Comparison of ENCODE assay signal across 23 cellular contexts in the genomic region with DNA sequence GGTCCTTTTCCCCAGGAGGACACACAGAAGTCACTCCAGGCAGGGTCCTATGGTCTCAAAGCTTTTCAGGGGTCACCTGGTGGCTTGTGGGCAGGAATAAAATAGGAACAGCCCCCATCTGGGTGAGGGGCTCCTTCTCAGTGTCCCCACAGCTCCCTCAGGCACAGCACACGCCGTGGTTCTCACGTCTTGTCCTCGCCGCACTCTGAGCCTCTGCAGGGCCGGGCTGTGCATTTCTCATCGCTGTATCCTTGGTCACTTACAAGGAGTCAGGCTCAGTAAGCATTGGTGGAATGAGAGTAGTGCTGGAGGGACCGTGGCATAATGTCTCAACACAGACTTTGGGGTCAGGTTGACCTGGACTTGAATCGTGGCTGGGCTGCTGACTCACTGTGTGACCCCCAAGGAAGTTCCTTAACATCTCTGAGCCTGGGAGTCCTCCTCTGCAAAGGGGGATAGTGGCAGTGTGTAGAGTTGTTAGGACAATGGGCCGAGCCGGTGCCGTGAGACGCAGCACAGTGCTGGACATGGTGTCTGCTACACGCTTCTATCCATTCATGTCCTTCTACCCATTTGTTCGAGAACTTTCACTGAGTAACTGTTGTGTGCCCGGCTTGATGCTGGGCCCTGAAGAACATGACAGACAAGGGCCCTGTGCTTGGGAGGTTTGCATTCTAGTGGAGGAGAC. TPM values are rescaled to one million over a fixed set of nuclear protein-coding genes. Genes with fewer than 3 reads are reported as not detected.
DNase-seq lines count a peak whose midpoint lies in the region; ATAC-seq, FAIRE-seq and TF ChIP-seq lines count a peak whose summit lies in the region.
"Had no signal": no experiment of that assay in that cellular context is flagged by ENCODE, and none has a peak within 500 bp of the region (broad histone marks: within the 10 kb centered on the region; RNA-seq: fewer than 3 reads in every experiment).

No MANE protein-coding gene starts in this region.

- no peak for TF ChIP-seq RAD21 in HepG2 (CRISPR knock-in tag; IDR thresholded peaks at IDR 0.05)
- TF ChIP-seq RAD21 in H1 (IDR thresholded peaks at IDR 0.05 in 1 of 2, conservative IDR thresholded peaks at IDR 0.05 in 1 of 2; ENCODE audit: low read depth in 2 of 2, low read length in 2 of 2) = no peak

- H3K56ac ChIP-seq in H1 (replicated peaks; ENCODE audit: insufficient read length, low read depth, low read length) = no peak overlapping the region

- no peak overlapping the region for H3K23ac ChIP-seq in H1 (ENCODE audit: insufficient read length)

- no peak for FAIRE-seq in HepG2 (lab: Jason Lieb, UNC)
- FAIRE-seq in H1 (lab: Jason Lieb, UNC) = no peak

- H2AK5ac ChIP-seq in H1 (ENCODE audit: low read depth, low read length) = no peak overlapping the region

- intact Hi-C loops in HepG2 (cut with micrococcal nuclease; ENCODE audit: unreplicated experiment) = no loop called here
- intact Hi-C loops in right lobe of liver (cut with DNase I) = no loop called here
- intact Hi-C loops in CD8-positive, alpha-beta T cell (cut with DNase I, micrococcal nuclease) = no loop called here

- H3K27ac ChIP-seq in HepG2 (ENCODE audit: extremely low read length, insufficient read depth, low read length) (no peak overlapping the region), right lobe of liver (no peak overlapping the region), H1 (ENCODE audit: low read depth, low read length) (no peak overlapping the region), neural progenitor cell (no peak overlapping the region)
- H3K27ac ChIP-seq in CD8-positive, alpha-beta T cell (ENCODE audit: low read depth, low read length) = no peak overlapping the region
- H3K27ac ChIP-seq: foreskin keratinocyte, WERI-Rb-1 had no signal

- H3K27me3 ChIP-seq in HepG2 (ENCODE audit: control insufficient read depth in 1 of 2, insufficient read depth in 2 of 2, low read length in 2 of 2) (peaks cover 0 to 8% of the 10 kb centered on the region in 2 experiments; a peak in 1 of 5 replicates), right lobe of liver (no peaks in the 10 kb centered on the region), H1 (replicated peaks in 1 of 4; ENCODE audit: control insufficient read depth in 3 of 4, extremely low read depth in 1 of 4, insufficient read depth in 3 of 4, low read length in 3 of 4) (peaks cover 0 to 2% (median 0%) of the 10 kb centered on the region in 4 experiments; a peak in 2 of 7 replicates), neural progenitor cell (no peaks in the 10 kb centered on the region)
- H3K27me3 ChIP-seq in CD8-positive, alpha-beta T cell (ENCODE audit: insufficient read depth, low read length) = no peaks in the 10 kb centered on the region
- H3K27me3 ChIP-seq: adrenal gland, MG63 had no signal

- no peaks in the 10 kb centered on the region for H3K23me2 ChIP-seq in H1 (ENCODE audit: low read depth, low read length)

- CTCF ChIA-PET in HepG2 (lab: Yijun Ruan, JAX; ENCODE audit: low intra/inter-chr PET ratio, low total read pairs) = no interaction called here
- CTCF ChIA-PET in H1 (lab: Charles Lee; ENCODE audit: partially characterized antibody) = interaction anchor here (1.0 to 3.2 kb wide), 5 partner anchors 8 to 65 kb away, joined by 3 to 23 read pairs (median 15); no protein-coding TSS in a partner anchor
- CTCF ChIA-PET in CD8-positive, alpha-beta T cell (lab: Charles Lee) = no interaction called here

- H3K36me3 ChIP-seq in HepG2 (replicated peaks in 1 of 2; ENCODE audit: control insufficient read depth in 1 of 2, insufficient read depth in 2 of 2, low read length in 2 of 2) (no peaks in the 10 kb centered on the region), right lobe of liver (no peaks in the 10 kb centered on the region), H1 (ENCODE audit: control insufficient read depth in 2 of 4, insufficient read depth in 4 of 4, low read length in 3 of 4) (no peaks in the 10 kb centered on the region), neural progenitor cell (no peaks in the 10 kb centered on the region)
- H3K36me3 ChIP-seq in CD8-positive, alpha-beta T cell (ENCODE audit: insufficient read depth, low read length) = no peaks in the 10 kb centered on the region
- H3K36me3 ChIP-seq: MG63, WERI-Rb-1 had no signal

- H2BK20ac ChIP-seq in H1 (ENCODE audit: low read length) = no peak overlapping the region; the same call in 1 of the 2 replicates

- H3K36me3 Mint-ChIP-seq in neural progenitor cell = peaks cover 11% of the 10 kb centered on the region
- no peaks in the 10 kb centered on the region for H3K36me3 Mint-ChIP-seq in CD8-positive, alpha-beta T cell
- H3K36me3 Mint-ChIP-seq: naive thymus-derived CD8-positive, alpha-beta T cell had no signal

- no peak for DNase-seq in HepG2 (ENCODE audit: low spot score)
- DNase-seq in right lobe of liver = no peak
- DNase-seq in H1 (ENCODE audit: low read depth in 1 of 2, low spot score in 2 of 2) = no peak
- DNase-seq in neural progenitor cell (ENCODE audit: low spot score) = no peak
- DNase-seq in CD8-positive, alpha-beta T cell = no peak
- DNase-seq in hippocampal formation (lab: John Stamatoyannopoulos, UW) = no peak
- DNase-seq: cerebellar nuclear complex; foreskin keratinocyte; MG63; naive thymus-derived CD8-positive, alpha-beta T cell; NCI-H1694 treated with DMSO at 0.1 percent for 48 hours; NCI-H446; psoas muscle; SHP77; WERI-Rb-1 had no signal

- H3K9ac ChIP-seq in HepG2 (ENCODE audit: insufficient read depth, low read depth, low read length) (no peak overlapping the region), H1 (replicated peaks in 1 of 4; ENCODE audit: extremely low read depth in 1 of 4, low read depth in 3 of 4, low read length in 3 of 4) (no peak overlapping the region), neural progenitor cell (no peak overlapping the region)

- TF ChIP-seq EP300 in HepG2 (IDR thresholded peaks at IDR 0.05; ENCODE audit: low read depth in 2 of 2, low read length in 2 of 2) (no peak), HepG2 (CRISPR knock-in tag; IDR thresholded peaks at IDR 0.05; ENCODE audit: borderline replicate concordance) (no peak), H1 (IDR thresholded peaks at IDR 0.05; ENCODE audit: borderline replicate concordance in 1 of 2, low read depth in 2 of 2, low read length in 2 of 2) (no peak)

- H4K91ac ChIP-seq in H1 (replicated peaks; ENCODE audit: insufficient read length, low read length) = no peak overlapping the region

- no peaks in the 10 kb centered on the region for H3K9me3 Mint-ChIP-seq in neural progenitor cell
- no peaks in the 10 kb centered on the region for H3K9me3 Mint-ChIP-seq in CD8-positive, alpha-beta T cell
- H3K9me3 Mint-ChIP-seq: naive thymus-derived CD8-positive, alpha-beta T cell; stimulated activated naive CD8-positive, alpha-beta T cell treated with anti-CD3 and anti-CD28 coated beads, Interleukin-15, Interleukin-2, amounts not matched to agents 100 ng/mL and 50 ng/mL, for 24 hours had no signal

- H3K4me3 ChIP-seq in HepG2 (replicated peaks in 1 of 3; ENCODE audit: insufficient read depth in 1 of 3, low read depth in 2 of 3, low read length in 3 of 3) = no peak overlapping the region
- H3K4me3 ChIP-seq in right lobe of liver = no peak overlapping the region
- no peak overlapping the region for H3K4me3 ChIP-seq in H1 (ENCODE audit: extremely low read depth in 1 of 4, insufficient read depth in 2 of 4, low read depth in 3 of 4, low read length in 4 of 4)
- no peak overlapping the region for H3K4me3 ChIP-seq in neural progenitor cell
- no peak overlapping the region for H3K4me3 ChIP-seq in CD8-positive, alpha-beta T cell (ENCODE audit: low read depth, low read length)
- H3K4me3 ChIP-seq: adrenal gland, MG63, psoas muscle had no signal

- POLR2A ChIA-PET in HepG2 (lab: Yijun Ruan, JAX) (no interaction called here), H1 (lab: Charles Lee; ENCODE audit: partially characterized antibody) (interaction anchor here (1.3 kb wide), 1 partner anchor 8 kb away, joined by 3 read pairs; no protein-coding TSS in a partner anchor)
- POLR2A ChIA-PET in CD8-positive, alpha-beta T cell (lab: Charles Lee) = no interaction called here

- TF ChIP-seq POLR2A in HepG2 (IDR thresholded peaks at IDR 0.05; ENCODE audit: insufficient read depth in 1 of 2, low read depth in 2 of 2, low read length in 2 of 2) = no peak
- TF ChIP-seq POLR2A in right lobe of liver (IDR thresholded peaks at IDR 0.05) = no peak
- no peak for TF ChIP-seq POLR2A in H1 (IDR thresholded peaks at IDR 0.05; ENCODE audit: control extremely low read depth in 1 of 2, low read depth in 2 of 2, low read length in 2 of 2)

- WGBS in HepG2 (ENCODE audit: low lambda C conversion rate) = 52% methylated on average over 11 of the region's 16 CpGs
- 82% methylated on average over 9 of the region's 16 CpGs for WGBS in right lobe of liver (ENCODE audit: insufficient coverage, low coverage, low lambda C conversion rate, missing lambda C conversion rate)
- WGBS in H1 (ENCODE audit: extremely low coverage in 1 of 2, insufficient coverage in 1 of 2, insufficient read length in 1 of 2, insufficient replicate concordance in 2 of 2, low coverage in 1 of 2, low lambda C conversion rate in 2 of 2, missing lambda C conversion rate in 1 of 2), 2 experiments = 84% methylated on average over 16 of the region's 16 CpGs; no CpG with 5 or more reads in 1 of the 2 experiments

- H3K4ac ChIP-seq in H1 (replicated peaks; ENCODE audit: insufficient read length, low read depth, low read length) = no peak overlapping the region

- peaks cover 4% of the 10 kb centered on the region for H3K27me3 Mint-ChIP-seq in neural progenitor cell (ENCODE audit: insufficient read depth, low read depth)
- H3K27me3 Mint-ChIP-seq in CD8-positive, alpha-beta T cell (ENCODE audit: low read depth) = no peaks in the 10 kb centered on the region
- H3K27me3 Mint-ChIP-seq: stimulated activated naive CD8-positive, alpha-beta T cell treated with anti-CD3 and anti-CD28 coated beads, Interleukin-15, Interleukin-2, amounts not matched to agents 100 ng/mL and 50 ng/mL, for 24 hours had no signal

- ATAC-seq in HepG2 = no peak
- ATAC-seq in right lobe of liver = no peak
- ATAC-seq in CD8-positive, alpha-beta T cell = no peak
- ATAC-seq in HG02973 (IDR thresholded peaks at IDR 0.05; ENCODE audit: unreplicated experiment) = no peak
- no peak for ATAC-seq in GM18517 (IDR thresholded peaks at IDR 0.05; ENCODE audit: unreplicated experiment)
- ATAC-seq: foreskin keratinocyte; HCT116; naive thymus-derived CD8-positive, alpha-beta T cell; psoas muscle had no signal

- peaks cover 24% of the 10 kb centered on the region for H3K4me1 Mint-ChIP-seq in neural progenitor cell
- no peaks in the 10 kb centered on the region for H3K4me1 Mint-ChIP-seq in CD8-positive, alpha-beta T cell (ENCODE audit: low read depth)

- in situ Hi-C loops in HepG2 (cut with HindIII; ENCODE audit: extremely low pct_ligation_motif_present, low pct_unique_long_range_greater_than_20kb) = no loop called here

- H3K4me3 Mint-ChIP-seq in neural progenitor cell = peak overlapping the region; percentile 1
- H3K4me3 Mint-ChIP-seq in CD8-positive, alpha-beta T cell = no peak overlapping the region
- H3K4me3 Mint-ChIP-seq: naive thymus-derived CD8-positive, alpha-beta T cell; stimulated activated naive CD8-positive, alpha-beta T cell treated with anti-CD3 and anti-CD28 coated beads, Interleukin-15, Interleukin-2, amounts not matched to agents 100 ng/mL and 50 ng/mL, for 24 hours had no signal

- no peaks in the 10 kb centered on the region for H3F3A ChIP-seq in neural progenitor cell (ENCODE audit: low read depth)

- H3K4me1 ChIP-seq in HepG2 (ENCODE audit: insufficient read depth, low read length) = peaks cover 29% of the 10 kb centered on the region
- peaks cover 0 to 5% (median 0%) of the 10 kb centered on the region in 4 donors for H3K4me1 ChIP-seq in right lobe of liver
- peaks cover 0 to 18% (median 9%) of the 10 kb centered on the region in 4 experiments; a peak in 5 of 7 replicates for H3K4me1 ChIP-seq in H1 (replicated peaks in 1 of 4; ENCODE audit: control insufficient read depth in 3 of 4, insufficient read depth in 4 of 4, low read length in 3 of 4)
- H3K4me1 ChIP-seq in neural progenitor cell = peaks cover 10% of the 10 kb centered on the region
- no peaks in the 10 kb centered on the region for H3K4me1 ChIP-seq in CD8-positive, alpha-beta T cell (ENCODE audit: insufficient read depth, low read length)
- H3K4me1 ChIP-seq: foreskin keratinocyte, psoas muscle had no signal

- no peak overlapping the region for H2BK12ac ChIP-seq in H1 (ENCODE audit: low read depth, low read length)

- H3K27ac Mint-ChIP-seq in neural progenitor cell = peak overlapping the region; percentile 44
- H3K27ac Mint-ChIP-seq in CD8-positive, alpha-beta T cell = no peak overlapping the region
- H3K27ac Mint-ChIP-seq: stimulated activated naive CD8-positive, alpha-beta T cell treated with anti-CD3 and anti-CD28 coated beads, Interleukin-15, Interleukin-2, amounts not matched to agents 100 ng/mL and 50 ng/mL, for 24 hours had no signal

- H3K79me2 ChIP-seq in HepG2 (ENCODE audit: insufficient read depth, low read length) = no peaks in the 10 kb centered on the region
- H3K79me2 ChIP-seq in H1 (ENCODE audit: control insufficient read depth in 1 of 2, insufficient read depth in 2 of 2, low read length in 2 of 2) = no peaks in the 10 kb centered on the region
- no peaks in the 10 kb centered on the region for H3K79me2 ChIP-seq in neural progenitor cell (ENCODE audit: low read depth)

- H2BK120ac ChIP-seq in H1 (replicated peaks; ENCODE audit: low read depth, low read length) = no peak overlapping the region

- H3K4me2 ChIP-seq in HepG2 (ENCODE audit: low read depth, low read length) (no peak overlapping the region), H1 (ENCODE audit: insufficient read depth in 1 of 2, low read depth in 2 of 2, low read length in 2 of 2) (no peak overlapping the region), neural progenitor cell (no peak overlapping the region)

- H2BK5ac ChIP-seq in H1 (ENCODE audit: low read depth, low read length) = no peak overlapping the region

- no peaks in the 10 kb centered on the region for H3K79me1 ChIP-seq in H1 (ENCODE audit: low read depth, low read length)

- no peak overlapping the region for H2AFZ ChIP-seq in HepG2 (ENCODE audit: low read length)
- H2AFZ ChIP-seq in H1 (ENCODE audit: low read length) = no peak overlapping the region
- no peak overlapping the region for H2AFZ ChIP-seq in neural progenitor cell (replicated peaks)

- BruUV-seq in HepG2 (replicated peaks; lab: Mats Ljungman, UMichigan) = no TSS peak

- peak overlapping the region; percentile 16; the same call in 1 of the 2 replicates for H4K8ac ChIP-seq in H1 (ENCODE audit: extremely low read depth, insufficient read depth, low read length)

- TF ChIP-seq CTCF in HepG2 (CRISPR knock-in tag; IDR thresholded peaks at IDR 0.05) (no peak), right lobe of liver (IDR thresholded peaks at IDR 0.05) (no peak), H1 (IDR thresholded peaks at IDR 0.05; ENCODE audit: control extremely low read depth in 1 of 3, insufficient read depth in 1 of 3, low read depth in 1 of 3, low read length in 3 of 3) (no peak), neural progenitor cell (IDR thresholded peaks at IDR 0.05) (no peak)
- no peak for TF ChIP-seq CTCF in CD8-positive, alpha-beta T cell (IDR thresholded peaks at IDR 0.05)

- no peak overlapping the region for H4K5ac ChIP-seq in H1 (ENCODE audit: insufficient read length, low read depth, low read length)

- no peak overlapping the region for H3K14ac ChIP-seq in H1 (ENCODE audit: insufficient read length)

- H4K20me1 ChIP-seq in HepG2 (ENCODE audit: insufficient read depth, low read length) = no peaks in the 10 kb centered on the region
- no peaks in the 10 kb centered on the region for H4K20me1 ChIP-seq in H1 (replicated peaks in 1 of 2; ENCODE audit: control insufficient read depth in 1 of 2, insufficient read depth in 2 of 2, low read length in 2 of 2)
- H4K20me1 ChIP-seq in neural progenitor cell (ENCODE audit: low read depth) = peaks cover 6% of the 10 kb centered on the region

- no peak overlapping the region for H2BK15ac ChIP-seq in H1 (ENCODE audit: low read length)

- no peak overlapping the region for H3K18ac ChIP-seq in H1 (ENCODE audit: extremely low read depth, low read length)

- no peaks in the 10 kb centered on the region for H3K9me3 ChIP-seq in HepG2 (ENCODE audit: low read length)
- H3K9me3 ChIP-seq in right lobe of liver = no peaks in the 10 kb centered on the region
- no peaks in the 10 kb centered on the region; a peak in 1 of 4 replicates for H3K9me3 ChIP-seq in H1 (ENCODE audit: insufficient read depth in 2 of 2, low read depth in 1 of 2, low read length in 1 of 2)
- H3K9me3 ChIP-seq in neural progenitor cell (ENCODE audit: low read depth) = no peaks in the 10 kb centered on the region
- no peaks in the 10 kb centered on the region for H3K9me3 ChIP-seq in CD8-positive, alpha-beta T cell (ENCODE audit: low read length)
- H3K9me3 ChIP-seq: adrenal gland, MG63, psoas muscle had no signal

RNA-seq across cellular contexts. Expression of a gene that starts 13.3 kb away (rescaled TPM):
- total RNA-seq in HepG2 (2016; rRNA removed; fragmentation: Illumina TruSeq; extraction: Trizol) = 0.18 and 0.24 TPM in 2 replicates
- not detected in 2 replicates for total RNA-seq in HepG2 (2016; cell fraction: cytosol; rRNA removed; fragmentation: Illumina TruSeq; extraction: Trizol; ENCODE audit: low read depth)
- total RNA-seq in HepG2 (2016; cell fraction: insoluble cytoplasmic fraction; rRNA removed; fragmentation: Illumina TruSeq; extraction: Trizol) = 0.12 and 0.17 TPM in 2 replicates
- total RNA-seq in HepG2 (2016; cell fraction: membrane; rRNA removed; fragmentation: Illumina TruSeq; extraction: Trizol) = 0.10 and 0.15 TPM in 2 replicates
- 0.34 and 0.43 TPM in 2 replicates for total RNA-seq in HepG2 (2016; cell fraction: nucleus; rRNA removed; fragmentation: Illumina TruSeq; extraction: Trizol)
- 0.11 and 0.42 TPM in 2 replicates for polyA plus RNA-seq in HepG2 (2011; rRNA removed)
- polyA plus RNA-seq in HepG2 (2011; cell fraction: cytosol; rRNA removed) = 0.15 and 0.32 TPM in 2 replicates
- 0.71 and 0.77 TPM in 2 replicates for polyA plus RNA-seq in HepG2 (2011; cell fraction: nucleus; rRNA removed)
- 0.28 and 0.65 TPM in 2 replicates for polyA plus RNA-seq in HepG2 (2012)
- polyA plus RNA-seq in HepG2 (2016; cell fraction: cytosol; fragmentation: Illumina TruSeq; extraction: Trizol; ENCODE audit: low read depth) = 0.10 TPM in 1 of 2 replicates, not detected in the other
- polyA plus RNA-seq in HepG2 (2016; cell fraction: insoluble cytoplasmic fraction; fragmentation: Illumina TruSeq; extraction: Trizol; ENCODE audit: low read depth) = 0.24 and 0.26 TPM in 2 replicates
- polyA plus RNA-seq in HepG2 (2016; cell fraction: membrane; fragmentation: Illumina TruSeq; extraction: Trizol; ENCODE audit: low read depth) = 0.21 TPM in 1 of 2 replicates, not detected in the other
- polyA plus RNA-seq in HepG2 (2016; cell fraction: nucleus; fragmentation: Illumina TruSeq; extraction: Trizol; ENCODE audit: insufficient read depth, low read depth) = 0.43 and 0.83 TPM in 2 replicates
- polyA minus RNA-seq in HepG2 (2011; rRNA and poly(A)+ RNA removed; ENCODE audit: low replicate concordance) = 0.28 TPM in 1 of 2 replicates, not detected in the other
- 0.18 and 0.69 TPM in 2 replicates for polyA minus RNA-seq in HepG2 (2011; cell fraction: cytosol; rRNA and poly(A)+ RNA removed)
- polyA minus RNA-seq in HepG2 (2011; cell fraction: nucleus; rRNA and poly(A)+ RNA removed) = 0.50 and 0.64 TPM in 2 replicates
- 10 to 100 TPM in 1 of 6 experiments, 1 to 10 TPM in 5; 2.0 to 12.3 (median 4.6) TPM for total RNA-seq in right lobe of liver
- total RNA-seq in H1 (2021; fragmentation: NEBNext Ultra II Directional; extraction: Animal tissue kit (Norgen Biotek cat#: 25700)) = 6.4 and 7.7 TPM in 2 replicates
- 3.1 and 4.9 TPM in 2 replicates for polyA plus RNA-seq in H1 (2011; rRNA removed)
- 5.1 TPM for polyA plus RNA-seq in H1 (2011; cell fraction: cytosol; rRNA removed)
- polyA plus RNA-seq in H1 (2011; cell fraction: nucleus; rRNA removed) = 17.4 TPM
- polyA plus RNA-seq in H1 (2012, experiment 1 of 2) = 5.7 to 7.5 TPM (median 6.7 TPM) in 4 replicates
- polyA plus RNA-seq in H1 (2012, experiment 2 of 2) = 4.3 TPM
- polyA plus RNA-seq in H1 (2013, experiment 1 of 2) = 3.2 TPM
- 3.5 TPM for polyA plus RNA-seq in H1 (2013, experiment 2 of 2)
- 4.3 and 4.5 TPM in 2 replicates for polyA minus RNA-seq in H1 (2011; rRNA and poly(A)+ RNA removed)
- polyA minus RNA-seq in H1 (2011; cell fraction: cytosol; rRNA and poly(A)+ RNA removed) = 2.3 TPM
- 5.6 TPM for polyA minus RNA-seq in H1 (2011; cell fraction: nucleus; rRNA and poly(A)+ RNA removed)
- total RNA-seq in neural progenitor cell (ENCODE audit: low replicate concordance) = 10.3 and 20.1 TPM in 2 replicates
- total RNA-seq in CD8-positive, alpha-beta T cell = 1 to 10 TPM; 3.0 to 4.0 TPM

RNA-seq across cellular contexts. Expression of a gene that starts 38.1 kb away (rescaled TPM):
- 9.0 and 14.3 TPM in 2 replicates for total RNA-seq in HepG2 (2016; rRNA removed; fragmentation: Illumina TruSeq; extraction: Trizol)
- 2.0 and 2.3 TPM in 2 replicates for total RNA-seq in HepG2 (2016; cell fraction: cytosol; rRNA removed; fragmentation: Illumina TruSeq; extraction: Trizol; ENCODE audit: low read depth)
- 7.0 and 14.3 TPM in 2 replicates for total RNA-seq in HepG2 (2016; cell fraction: insoluble cytoplasmic fraction; rRNA removed; fragmentation: Illumina TruSeq; extraction: Trizol)
- 4.2 and 4.3 TPM in 2 replicates for total RNA-seq in HepG2 (2016; cell fraction: membrane; rRNA removed; fragmentation: Illumina TruSeq; extraction: Trizol)
- 17.7 and 19.8 TPM in 2 replicates for total RNA-seq in HepG2 (2016; cell fraction: nucleus; rRNA removed; fragmentation: Illumina TruSeq; extraction: Trizol)
- 20.1 and 22.0 TPM in 2 replicates for polyA plus RNA-seq in HepG2 (2011; rRNA removed)
- polyA plus RNA-seq in HepG2 (2011; cell fraction: cytosol; rRNA removed) = 14.1 and 15.1 TPM in 2 replicates
- 24.3 and 28.3 TPM in 2 replicates for polyA plus RNA-seq in HepG2 (2011; cell fraction: nucleus; rRNA removed)
- 9.5 and 10.1 TPM in 2 replicates for polyA plus RNA-seq in HepG2 (2012)
- 1.2 and 1.4 TPM in 2 replicates for polyA plus RNA-seq in HepG2 (2016; cell fraction: cytosol; fragmentation: Illumina TruSeq; extraction: Trizol; ENCODE audit: low read depth)
- 5.4 and 6.6 TPM in 2 replicates for polyA plus RNA-seq in HepG2 (2016; cell fraction: insoluble cytoplasmic fraction; fragmentation: Illumina TruSeq; extraction: Trizol; ENCODE audit: low read depth)
- 1.6 and 1.7 TPM in 2 replicates for polyA plus RNA-seq in HepG2 (2016; cell fraction: membrane; fragmentation: Illumina TruSeq; extraction: Trizol; ENCODE audit: low read depth)
- polyA plus RNA-seq in HepG2 (2016; cell fraction: nucleus; fragmentation: Illumina TruSeq; extraction: Trizol; ENCODE audit: insufficient read depth, low read depth) = 20.3 and 21.5 TPM in 2 replicates
- polyA minus RNA-seq in HepG2 (2011; rRNA and poly(A)+ RNA removed; ENCODE audit: low replicate concordance) = 49.6 and 66.8 TPM in 2 replicates
- polyA minus RNA-seq in HepG2 (2011; cell fraction: cytosol; rRNA and poly(A)+ RNA removed) = 12.2 and 12.8 TPM in 2 replicates
- polyA minus RNA-seq in HepG2 (2011; cell fraction: nucleus; rRNA and poly(A)+ RNA removed) = 26.4 and 31.6 TPM in 2 replicates
- total RNA-seq in right lobe of liver = 10 to 100 TPM in 5 of 6 experiments, 1 to 10 TPM in 1; 9.3 to 17.8 (median 14.4) TPM
- 23.1 and 26.8 TPM in 2 replicates for total RNA-seq in H1 (2021; fragmentation: NEBNext Ultra II Directional; extraction: Animal tissue kit (Norgen Biotek cat#: 25700))
- polyA plus RNA-seq in H1 (2011; rRNA removed) = 27.2 and 31.6 TPM in 2 replicates
- 28.5 TPM for polyA plus RNA-seq in H1 (2011; cell fraction: cytosol; rRNA removed)
- 72.3 TPM for polyA plus RNA-seq in H1 (2011; cell fraction: nucleus; rRNA removed)
- 16.0 to 20.4 TPM (median 18.1 TPM) in 4 replicates for polyA plus RNA-seq in H1 (2012, experiment 1 of 2)
- polyA plus RNA-seq in H1 (2012, experiment 2 of 2) = 17.7 TPM
- polyA plus RNA-seq in H1 (2013, experiment 1 of 2) = 21.7 TPM
- 22.3 TPM for polyA plus RNA-seq in H1 (2013, experiment 2 of 2)
- 66.0 and 90.8 TPM in 2 replicates for polyA minus RNA-seq in H1 (2011; rRNA and poly(A)+ RNA removed)
- 18.6 TPM for polyA minus RNA-seq in H1 (2011; cell fraction: cytosol; rRNA and poly(A)+ RNA removed)
- 44.9 TPM for polyA minus RNA-seq in H1 (2011; cell fraction: nucleus; rRNA and poly(A)+ RNA removed)
- 23.2 and 28.7 TPM in 2 replicates for total RNA-seq in neural progenitor cell (ENCODE audit: low replicate concordance)
- total RNA-seq in CD8-positive, alpha-beta T cell = 1 to 10 TPM; 6.4 to 6.6 TPM

RNA-seq across cellular contexts. Expression of a gene that starts 51.6 kb away (rescaled TPM):
- total RNA-seq in HepG2 (2016; rRNA removed; fragmentation: Illumina TruSeq; extraction: Trizol) (not detected in 2 replicates), right lobe of liver (not detected), neural progenitor cell (ENCODE audit: low replicate concordance) (not detected in 2 replicates)
- not detected in 2 replicates for total RNA-seq in HepG2 (2016; cell fraction: cytosol; rRNA removed; fragmentation: Illumina TruSeq; extraction: Trizol; ENCODE audit: low read depth)
- not detected in 2 replicates for total RNA-seq in HepG2 (2016; cell fraction: insoluble cytoplasmic fraction; rRNA removed; fragmentation: Illumina TruSeq; extraction: Trizol)
- not detected in 2 replicates for total RNA-seq in HepG2 (2016; cell fraction: membrane; rRNA removed; fragmentation: Illumina TruSeq; extraction: Trizol)
- total RNA-seq in HepG2 (2016; cell fraction: nucleus; rRNA removed; fragmentation: Illumina TruSeq; extraction: Trizol) = not detected in 2 replicates
- polyA plus RNA-seq in HepG2 (2011; rRNA removed) (not detected in 2 replicates), H1 (2011; rRNA removed) (not detected in 2 replicates)
- not detected in 2 replicates for polyA plus RNA-seq in HepG2 (2011; cell fraction: cytosol; rRNA removed)
- not detected in 2 replicates for polyA plus RNA-seq in HepG2 (2011; cell fraction: nucleus; rRNA removed)
- not detected in 2 replicates for polyA plus RNA-seq in HepG2 (2012)
- not detected in 2 replicates for polyA plus RNA-seq in HepG2 (2016; cell fraction: cytosol; fragmentation: Illumina TruSeq; extraction: Trizol; ENCODE audit: low read depth)
- polyA plus RNA-seq in HepG2 (2016; cell fraction: insoluble cytoplasmic fraction; fragmentation: Illumina TruSeq; extraction: Trizol; ENCODE audit: low read depth) = not detected in 2 replicates
- not detected in 2 replicates for polyA plus RNA-seq in HepG2 (2016; cell fraction: membrane; fragmentation: Illumina TruSeq; extraction: Trizol; ENCODE audit: low read depth)
- not detected in 2 replicates for polyA plus RNA-seq in HepG2 (2016; cell fraction: nucleus; fragmentation: Illumina TruSeq; extraction: Trizol; ENCODE audit: insufficient read depth, low read depth)
- not detected in 2 replicates for polyA minus RNA-seq in HepG2 (2011; rRNA and poly(A)+ RNA removed; ENCODE audit: low replicate concordance)
- polyA minus RNA-seq in HepG2 (2011; cell fraction: cytosol; rRNA and poly(A)+ RNA removed) = not detected in 2 replicates
- not detected in 2 replicates for polyA minus RNA-seq in HepG2 (2011; cell fraction: nucleus; rRNA and poly(A)+ RNA removed)
- not detected in 2 replicates for total RNA-seq in H1 (2021; fragmentation: NEBNext Ultra II Directional; extraction: Animal tissue kit (Norgen Biotek cat#: 25700))
- not detected for polyA plus RNA-seq in H1 (2011; cell fraction: cytosol; rRNA removed)
- not detected for polyA plus RNA-seq in H1 (2011; cell fraction: nucleus; rRNA removed)
- polyA plus RNA-seq in H1 (2012, experiment 1 of 2) = not detected in 4 replicates
- polyA plus RNA-seq in H1 (2012, experiment 2 of 2) = not detected
- polyA plus RNA-seq in H1 (2013, experiment 1 of 2) = not detected
- polyA plus RNA-seq in H1 (2013, experiment 2 of 2) = not detected
- not detected in 2 replicates for polyA minus RNA-seq in H1 (2011; rRNA and poly(A)+ RNA removed)
- not detected for polyA minus RNA-seq in H1 (2011; cell fraction: cytosol; rRNA and poly(A)+ RNA removed)
- not detected for polyA minus RNA-seq in H1 (2011; cell fraction: nucleus; rRNA and poly(A)+ RNA removed)
- total RNA-seq in CD8-positive, alpha-beta T cell = not detected
- total RNA-seq: adrenal gland; Daoy; foreskin keratinocyte; liver; naive thymus-derived CD8-positive, alpha-beta T cell; psoas muscle; T-helper 1 cell treated with Interleukin-12 subunit alpha and Interleukin-12 subunit beta and Interleukin-4 antibody, amounts not matched to agents 30 ng/mL and 1 ng/mL, for 36 hours had no signal
- polyA plus RNA-seq: adrenal gland, foreskin keratinocyte, liver, psoas muscle had no signal
